Comparison of ENCODE assay signal across 2 cellular contexts in the genomic region with DNA sequence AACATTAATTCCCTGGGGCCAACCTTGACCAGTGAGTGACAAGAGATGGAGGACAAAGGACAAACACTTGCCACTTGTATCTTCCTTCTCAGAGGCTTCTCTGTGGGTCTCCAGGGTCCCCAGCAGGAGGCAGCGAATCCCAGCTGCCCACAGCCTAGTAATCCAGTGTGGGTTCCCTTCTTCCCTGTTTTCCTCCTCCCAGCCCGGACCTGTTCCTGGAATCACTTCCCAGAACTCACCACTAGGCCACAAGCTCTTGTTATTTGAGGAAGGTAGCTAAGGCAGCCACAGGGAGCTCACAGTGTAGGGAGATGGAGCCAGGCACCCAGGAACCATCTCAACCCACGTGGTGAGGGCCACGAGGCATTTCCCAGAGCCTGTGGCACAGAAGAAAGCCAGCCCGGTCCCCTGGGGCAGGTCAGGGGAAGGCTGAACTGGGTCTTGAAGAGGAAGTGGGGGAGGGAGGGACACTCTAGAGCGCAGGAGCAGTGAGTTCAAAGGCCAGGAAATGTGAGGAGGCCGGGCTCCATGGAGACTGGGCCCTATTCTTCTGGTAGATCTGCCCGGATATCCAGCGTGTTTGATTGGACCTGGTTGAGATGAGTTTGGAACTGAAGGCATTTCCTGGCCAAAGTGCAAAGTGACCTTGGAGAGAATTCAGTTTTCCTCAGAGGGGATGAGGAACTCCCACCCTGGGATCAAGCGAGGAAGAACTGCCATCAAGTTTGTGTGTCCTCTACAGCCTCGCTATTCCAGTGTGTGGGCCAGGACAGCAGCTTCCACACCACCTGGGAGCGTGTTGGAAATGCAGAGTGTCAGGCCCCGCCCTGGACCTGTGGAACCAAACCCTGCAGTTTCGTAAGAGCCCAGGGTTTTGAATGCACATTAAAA.
TF ChIP-seq lines count a peak whose summit lies in the region.

No MANE protein-coding gene starts in this region.

TF ChIP-seq in SK-N-SH, 30 proteins besides CTCF, POLR2A, EP300 and RAD21:
- TF ChIP-seq, protein P1, sequence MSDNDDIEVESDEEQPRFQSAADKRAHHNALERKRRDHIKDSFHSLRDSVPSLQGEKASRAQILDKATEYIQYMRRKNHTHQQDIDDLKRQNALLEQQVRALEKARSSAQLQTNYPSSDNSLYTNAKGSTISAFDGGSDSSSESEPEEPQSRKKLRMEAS (IDR thresholded peaks at IDR 0.05; ENCODE audit: low read depth): no peak
- TF ChIP-seq TEAD4 (IDR thresholded peaks at IDR 0.05; ENCODE audit: borderline replicate concordance, insufficient read depth) (no peak), GATA2 (CRISPR knock-in tag; IDR thresholded peaks at IDR 0.05) (no peak), MXI1 (IDR thresholded peaks at IDR 0.05; ENCODE audit: low read depth, low read length) (no peak), CHD2 (IDR thresholded peaks at IDR 0.05; ENCODE audit: low read length, partially characterized antibody) (no peak), RXRA (IDR thresholded peaks at IDR 0.05; ENCODE audit: borderline replicate concordance, low read depth) (no peak), FOSL2 (IDR thresholded peaks at IDR 0.05; ENCODE audit: borderline replicate concordance, low read depth) (no peak), TAF1 (IDR thresholded peaks at IDR 0.05; ENCODE audit: borderline replicate concordance, low read depth, low read length) (no peak)
- TF ChIP-seq, protein P2, sequence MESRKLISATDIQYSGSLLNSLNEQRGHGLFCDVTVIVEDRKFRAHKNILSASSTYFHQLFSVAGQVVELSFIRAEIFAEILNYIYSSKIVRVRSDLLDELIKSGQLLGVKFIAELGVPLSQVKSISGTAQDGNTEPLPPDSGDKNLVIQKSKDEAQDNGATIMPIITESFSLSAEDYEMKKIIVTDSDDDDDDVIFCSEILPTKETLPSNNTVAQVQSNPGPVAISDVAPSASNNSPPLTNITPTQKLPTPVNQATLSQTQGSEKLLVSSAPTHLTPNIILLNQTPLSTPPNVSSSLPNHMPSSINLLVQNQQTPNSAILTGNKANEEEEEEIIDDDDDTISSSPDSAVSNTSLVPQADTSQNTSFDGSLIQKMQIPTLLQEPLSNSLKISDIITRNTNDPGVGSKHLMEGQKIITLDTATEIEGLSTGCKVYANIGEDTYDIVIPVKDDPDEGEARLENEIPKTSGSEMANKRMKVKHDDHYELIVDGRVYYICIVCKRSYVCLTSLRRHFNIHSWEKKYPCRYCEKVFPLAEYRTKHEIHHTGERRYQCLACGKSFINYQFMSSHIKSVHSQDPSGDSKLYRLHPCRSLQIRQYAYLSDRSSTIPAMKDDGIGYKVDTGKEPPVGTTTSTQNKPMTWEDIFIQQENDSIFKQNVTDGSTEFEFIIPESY (IDR thresholded peaks at IDR 0.05; ENCODE audit: borderline replicate concordance, low read depth): no peak
- TF ChIP-seq, protein P3, sequence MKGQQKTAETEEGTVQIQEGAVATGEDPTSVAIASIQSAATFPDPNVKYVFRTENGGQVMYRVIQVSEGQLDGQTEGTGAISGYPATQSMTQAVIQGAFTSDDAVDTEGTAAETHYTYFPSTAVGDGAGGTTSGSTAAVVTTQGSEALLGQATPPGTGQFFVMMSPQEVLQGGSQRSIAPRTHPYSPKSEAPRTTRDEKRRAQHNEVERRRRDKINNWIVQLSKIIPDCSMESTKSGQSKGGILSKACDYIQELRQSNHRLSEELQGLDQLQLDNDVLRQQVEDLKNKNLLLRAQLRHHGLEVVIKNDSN (IDR thresholded peaks at IDR 0.05; ENCODE audit: borderline replicate concordance, low read depth): no peak

TF ChIP-seq in endothelial cell of umbilical vein, 7 proteins besides CTCF, POLR2A, EP300 and RAD21 (continued from another document):
- TF ChIP-seq, protein P1 (IDR thresholded peaks at IDR 0.05; ENCODE audit: insufficient read depth, insufficient read length): peak; percentile 17
TF ChIP-seq in endothelial cell of umbilical vein: peak in this region for 1.
